Comparison of ENCODE assay signal across 14 cellular contexts in the genomic region with DNA sequence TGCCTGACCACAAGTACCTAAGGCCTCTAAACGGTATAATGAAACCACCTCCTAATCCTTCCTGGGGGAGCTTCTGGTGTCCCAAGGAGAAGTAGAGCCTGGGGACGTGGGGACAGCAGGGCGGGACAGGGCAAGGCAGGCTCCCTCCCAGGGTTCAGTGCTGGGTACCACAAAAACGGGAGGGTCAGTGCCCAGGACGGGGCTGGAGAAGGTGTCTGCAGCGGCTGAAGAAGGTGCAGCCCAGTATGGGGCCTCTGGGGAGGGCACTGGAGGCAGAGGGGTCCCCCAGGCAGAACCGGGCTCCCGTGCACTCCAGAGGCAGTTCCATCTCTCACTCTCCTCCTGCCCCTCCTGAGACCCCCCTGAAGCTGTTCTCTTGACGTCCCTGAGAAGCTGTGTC.
"Had no signal": no experiment of that assay in that cellular context is flagged by ENCODE, and none has a peak within 500 bp of the region (broad histone marks: within the 10 kb centered on the region; RNA-seq: fewer than 3 reads in every experiment).

No MANE protein-coding gene starts in this region.

- H3K4me1 ChIP-seq: right atrium auricular region had no signal

- DNase-seq: activated CD4-positive, CD25-positive, alpha-beta regulatory T cell treated with anti-CD3 and anti-CD28 coated beads, Interleukin-2, amount 50 U/mL, for 72 hours; activated naive CD4-positive, alpha-beta T cell; activated T-cell treated with anti-CD3 and anti-CD28 coated beads, Interleukin-2, amount 50 U/mL, for 1 hour; amniotic stem cell; cerebellar nuclear complex; SHP77; stimulated activated naive CD4-positive, alpha-beta T cell had no signal

- H3K27ac ChIP-seq: gastroesophageal sphincter, hepatocyte, right atrium auricular region, upper lobe of left lung had no signal

- H3K4me3 ChIP-seq: gastroesophageal sphincter, hepatocyte, right atrium auricular region, upper lobe of left lung had no signal

- H3K9me3 ChIP-seq: gastroesophageal sphincter, right atrium auricular region, upper lobe of left lung had no signal

- H3K36me3 ChIP-seq: gastroesophageal sphincter, right atrium auricular region, upper lobe of left lung had no signal

- H3K27me3 Mint-ChIP-seq: brain had no signal

- FAIRE-seq: small intestine had no signal

- H3K4me3 Mint-ChIP-seq: brain had no signal

- H3K36me3 Mint-ChIP-seq: brain had no signal

- ATAC-seq: gastroesophageal sphincter, SK-N-SH treated with all-trans-retinoic acid at 6 μM for 48 hours had no signal
